ENCODE assay signal across 8 cellular contexts in genomic region chr6:170612256-170612804, GRCh38. TPM values are rescaled to one million over a fixed set of nuclear protein-coding genes. Genes with fewer than 3 reads are reported as not detected.
DNase-seq lines count a peak whose midpoint lies in the region; ATAC-seq and TF ChIP-seq lines count a peak whose summit lies in the region.
"Not testable (repeated sequence)": the region's sequence is repeated elsewhere in the genome, so short reads cannot be mapped to it uniquely, and the experiment has no call there.

No MANE protein-coding gene starts in this region.

- not testable (repeated sequence) for TF ChIP-seq POLR2A in HCT116 (IDR thresholded peaks at IDR 0.05; ENCODE audit: borderline replicate concordance, extremely low read depth, insufficient read depth, insufficient read length)

- TF ChIP-seq RAD21 in HCT116 (IDR thresholded peaks at IDR 0.05; ENCODE audit: low read depth): not testable (repeated sequence)

- not testable (repeated sequence) for H3K36me3 Mint-ChIP-seq in Caco-2 (ENCODE audit: insufficient read depth, unreplicated experiment); T-cell; activated naive CD8-positive, alpha-beta T cell treated with anti-CD3 and anti-CD28 coated beads, Interleukin-2, amount 50 U/mL, for 24 hours (ENCODE audit: low read depth); progenitor cell of endocrine pancreas (ENCODE audit: insufficient read depth)

- H3K4me1 Mint-ChIP-seq in Caco-2 (ENCODE audit: low read depth, unreplicated experiment); T-cell; activated naive CD8-positive, alpha-beta T cell treated with anti-CD3 and anti-CD28 coated beads, Interleukin-2, amount 50 U/mL, for 24 hours; progenitor cell of endocrine pancreas (ENCODE audit: low read depth): not testable (repeated sequence)

- peak overlapping the region; percentile 71 for H3K4me3 Mint-ChIP-seq in Caco-2 (ENCODE audit: unreplicated experiment)
- peak overlapping the region; percentile 31 to 60 (median 58) for H3K4me3 Mint-ChIP-seq in T-cell
- peak overlapping the region; percentile 63 for H3K4me3 Mint-ChIP-seq in activated naive CD8-positive, alpha-beta T cell treated with anti-CD3 and anti-CD28 coated beads, Interleukin-2, amount 50 U/mL, for 24 hours
- H3K4me3 Mint-ChIP-seq in progenitor cell of endocrine pancreas (ENCODE audit: low read depth): peak overlapping the region; percentile 68

- ATAC-seq in GM19438 (IDR thresholded peaks at IDR 0.05; ENCODE audit: low read depth, unreplicated experiment) (peak; percentile 87), HCT116 (peak; percentile 85), HG03108 (IDR thresholded peaks at IDR 0.05; ENCODE audit: unreplicated experiment) (peak; percentile 74), T-cell (replicated peaks in 1 of 4) (peak; percentile 95 to 100 (median 98)), right cardiac atrium (peak; percentile 91 to 93)
- ATAC-seq in activated naive CD8-positive, alpha-beta T cell treated with anti-CD3 and anti-CD28 coated beads, Interleukin-2, amount 50 U/mL, for 24 hours: peak; percentile 84

- not testable (repeated sequence) for H3K9me3 Mint-ChIP-seq in Caco-2 (ENCODE audit: unreplicated experiment); T-cell; activated naive CD8-positive, alpha-beta T cell treated with anti-CD3 and anti-CD28 coated beads, Interleukin-2, amount 50 U/mL, for 24 hours; progenitor cell of endocrine pancreas (ENCODE audit: low read depth)

- H4K20me1 ChIP-seq in HCT116 (ENCODE audit: insufficient read depth): not testable (repeated sequence)

- H3K27me3 ChIP-seq in Caco-2 (replicated peaks; ENCODE audit: control insufficient read depth, insufficient read depth, low read length); HCT116 (ENCODE audit: insufficient read depth, low read length); right cardiac atrium (ENCODE audit: control insufficient read depth, insufficient read depth): not testable (repeated sequence)

- not testable (repeated sequence) for H3K36me3 ChIP-seq in Caco-2 (ENCODE audit: control insufficient read depth, insufficient read depth, low read length); HCT116 (ENCODE audit: control insufficient read depth in 1 of 2, insufficient read depth in 2 of 2, low read length in 2 of 2)

- POLR2A ChIA-PET in Caco-2 (lab: Charles Lee); HCT116 (lab: Charles Lee); T-cell (lab: Charles Lee): not testable (repeated sequence)

- H3K4me2 ChIP-seq in HCT116 (ENCODE audit: low read length): not testable (repeated sequence)

- H3K9ac ChIP-seq in HCT116 (ENCODE audit: low read length): not testable (repeated sequence)

- H3K9me3 ChIP-seq in Caco-2; HCT116 (ENCODE audit: control insufficient read depth in 1 of 2, insufficient read depth in 1 of 2, low read depth in 1 of 2, low read length in 2 of 2); right cardiac atrium (ENCODE audit: control insufficient read depth, low read length): not testable (repeated sequence)

- BruUV-seq in Caco-2 (replicated peaks; lab: Mats Ljungman, UMichigan): TSS peak; percentile 100
- BruUV-seq in HCT116 (replicated peaks; lab: Mats Ljungman, UMichigan): TSS peak; percentile 96

- not testable (repeated sequence) for H3K27me3 Mint-ChIP-seq in Caco-2 (ENCODE audit: insufficient read depth, unreplicated experiment)
- peaks cover 31 to 40% of the 10 kb centered on the region in 2 donors for H3K27me3 Mint-ChIP-seq in T-cell
- peaks cover 37% of the 10 kb centered on the region for H3K27me3 Mint-ChIP-seq in activated naive CD8-positive, alpha-beta T cell treated with anti-CD3 and anti-CD28 coated beads, Interleukin-2, amount 50 U/mL, for 24 hours
- peaks cover 41% of the 10 kb centered on the region for H3K27me3 Mint-ChIP-seq in progenitor cell of endocrine pancreas

- CTCF ChIA-PET in Caco-2 (lab: Charles Lee); HCT116 (lab: Charles Lee); T-cell (lab: Charles Lee): not testable (repeated sequence)

- RAD21 ChIA-PET in HCT116 (lab: Charles Lee; ENCODE audit: low non-redundant PET in 1 of 2, low total read pairs in 2 of 2, uncharacterized antibody in 2 of 2, unreplicated experiment in 2 of 2): not testable (repeated sequence)

- H3K27ac Mint-ChIP-seq in Caco-2 (ENCODE audit: unreplicated experiment); T-cell; activated naive CD8-positive, alpha-beta T cell treated with anti-CD3 and anti-CD28 coated beads, Interleukin-2, amount 50 U/mL, for 24 hours; progenitor cell of endocrine pancreas: not testable (repeated sequence)

- not testable (repeated sequence) for H3K9me2 ChIP-seq in HCT116 (ENCODE audit: insufficient read depth)

- not testable (repeated sequence) for H3K79me2 ChIP-seq in HCT116 (ENCODE audit: insufficient read depth, low read length)

- not testable (repeated sequence) for H3K27ac ChIP-seq in HCT116 (ENCODE audit: low read depth, low read length); right cardiac atrium (ENCODE audit: low read length)

- WGBS in right cardiac atrium: 3% methylated on average over 37 of the region's 55 CpGs

- TF ChIP-seq CTCF in Caco-2 (IDR thresholded peaks at IDR 0.05; ENCODE audit: insufficient read depth in 1 of 2, low read depth in 1 of 2, low read length in 1 of 2, severe bottlenecking in 1 of 2, unreplicated experiment in 1 of 2); HCT116 (IDR thresholded peaks at IDR 0.05 in 2 of 3, conservative IDR thresholded peaks at IDR 0.05 in 1 of 3; ENCODE audit: borderline replicate concordance in 1 of 3, insufficient read depth in 1 of 3, low read depth in 2 of 3, low read length in 2 of 3); progenitor cell of endocrine pancreas (IDR thresholded peaks at IDR 0.05; ENCODE audit: unreplicated experiment): not testable (repeated sequence)

- peak overlapping the region; percentile 25; the same call in 1 of the 2 replicates for H3K4me3 ChIP-seq in Caco-2 (ENCODE audit: low read depth, low read length)
- H3K4me3 ChIP-seq in HCT116 (replicated peaks in 1 of 2; ENCODE audit: low read depth in 1 of 2, low read length in 2 of 2); right cardiac atrium (ENCODE audit: low read length): not testable (repeated sequence)

- H2AFZ ChIP-seq in HCT116 (ENCODE audit: low read depth, low read length, poor library complexity, severe bottlenecking): not testable (repeated sequence)

- DNase-seq in Caco-2; HCT116 (ENCODE audit: low read depth, low spot score); T-cell; activated naive CD8-positive, alpha-beta T cell treated with anti-CD3 and anti-CD28 coated beads, Interleukin-2, amount 50 U/mL, for 24 hours; progenitor cell of endocrine pancreas (ENCODE audit: low spot score, unreplicated experiment): not testable (repeated sequence)
- peak in 1 of 3 donors; percentile 31 for DNase-seq in right cardiac atrium

- H3K4me1 ChIP-seq in Caco-2; HCT116 (ENCODE audit: control insufficient read depth in 1 of 2, insufficient read depth in 2 of 2, low read length in 2 of 2); right cardiac atrium (ENCODE audit: control insufficient read depth, insufficient read depth, low read length): not testable (repeated sequence)

- intact Hi-C loops in Caco-2 (cut with micrococcal nuclease; ENCODE audit: unreplicated experiment); HCT116 (cut with micrococcal nuclease); right cardiac atrium (cut with DNase I): not testable (repeated sequence)

RNA-seq across cellular contexts. Expression of gene PDCD2, which starts 27.9 kb away (rescaled TPM):
- total RNA-seq in Caco-2 (2022) (73.0 and 74.4 TPM in 2 replicates), HCT116 (2021; ENCODE audit: unreplicated experiment) (127 TPM), T-cell (10 to 100 TPM; 54.2 to 77.1 (median 68.1) TPM), right cardiac atrium (10 to 100 TPM; 26.1 to 36.4 (median 30.9) TPM), progenitor cell of endocrine pancreas (60.8 and 63.2 TPM in 2 replicates)
- 68.5 and 76.6 TPM in 2 replicates for polyA plus RNA-seq in HCT116 (2012)
- polyA plus RNA-seq in right cardiac atrium: 27.7 TPM

RNA-seq across cellular contexts. Expression of gene TBP, which starts 58.2 kb away (rescaled TPM):
- total RNA-seq in Caco-2 (2022) (20.8 and 23.7 TPM in 2 replicates), HCT116 (2021; ENCODE audit: unreplicated experiment) (22.7 TPM), T-cell (10 to 100 TPM; 12.4 to 35.0 (median 25.6) TPM), right cardiac atrium (10 to 100 TPM in 1 of 4 donors, 1 to 10 TPM in 3; 8.7 to 11.8 (median 9.2) TPM), progenitor cell of endocrine pancreas (20.0 and 20.3 TPM in 2 replicates)
- 18.4 and 19.8 TPM in 2 replicates for polyA plus RNA-seq in HCT116 (2012)
- 7.9 TPM for polyA plus RNA-seq in right cardiac atrium

RNA-seq across cellular contexts. Expression of gene PSMB1, which starts 59.2 kb away (rescaled TPM):
- 234 and 235 TPM in 2 replicates for total RNA-seq in Caco-2 (2022)
- 282 TPM for total RNA-seq in HCT116 (2021; ENCODE audit: unreplicated experiment)
- 379 and 457 TPM in 2 replicates for polyA plus RNA-seq in HCT116 (2012)
- 100 to 1,000 TPM in 1 of 5 donors, 10 to 100 TPM in 4; 85.6 to 106 (median 94.6) TPM for total RNA-seq in T-cell
- 100 to 1,000 TPM; 125 to 146 (median 144) TPM for total RNA-seq in right cardiac atrium
- 280 TPM for polyA plus RNA-seq in right cardiac atrium
- 154 and 162 TPM in 2 replicates for total RNA-seq in progenitor cell of endocrine pancreas
